ENCODE assay signal across 33 cellular contexts in the genomic region with DNA sequence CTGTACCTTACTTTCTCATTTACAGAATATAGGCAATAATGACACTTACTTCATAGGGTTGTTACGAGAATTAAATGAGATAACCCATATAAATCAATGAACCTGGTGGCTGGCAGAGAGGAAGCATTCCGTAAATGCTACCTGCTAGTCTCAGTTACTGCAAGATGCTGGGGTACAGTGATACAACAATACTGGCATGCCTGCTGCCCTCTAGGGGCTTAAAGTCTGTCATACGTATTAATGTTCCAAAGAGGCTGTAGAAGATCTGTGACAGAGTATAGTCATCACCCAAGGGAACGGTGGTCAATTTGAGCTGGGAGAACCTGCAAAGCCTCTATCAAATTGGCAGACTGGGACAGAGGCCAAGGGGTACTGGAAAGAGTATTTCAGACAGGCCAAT.
DNase-seq lines count a peak whose midpoint lies in the region; ATAC-seq, FAIRE-seq and TF ChIP-seq lines count a peak whose summit lies in the region.
"Had no signal": no experiment of that assay in that cellular context is flagged by ENCODE, and none has a peak within 500 bp of the region (broad histone marks: within the 10 kb centered on the region; RNA-seq: fewer than 3 reads in every experiment).

No MANE protein-coding gene starts in this region.

- TF ChIP-seq RAD21 in H1 (IDR thresholded peaks at IDR 0.05 in 1 of 2, conservative IDR thresholded peaks at IDR 0.05 in 1 of 2; ENCODE audit: low read depth in 2 of 2, low read length in 2 of 2) = peak in 1 of 2 experiments; percentile 37; a peak in 3 of 4 replicates

- no peak overlapping the region for H2BK15ac ChIP-seq in H1 (ENCODE audit: low read length)

- peaks cover 12% of the 10 kb centered on the region for H3K27me3 Mint-ChIP-seq in stimulated activated memory B cell treated with anti-CD40 and anti-IgM and Interleukin-4, amounts not matched to agents 10 μg/mL and 1 μg/mL and 100 μg/mL, for 72 hours

- H3K14ac ChIP-seq in H1 (ENCODE audit: insufficient read length) = no peak overlapping the region

- H2BK120ac ChIP-seq in H1 (replicated peaks; ENCODE audit: low read depth, low read length) = no peak overlapping the region

- H3K56ac ChIP-seq in H1 (replicated peaks; ENCODE audit: insufficient read length, low read depth, low read length) = no peak overlapping the region

- no peak overlapping the region for H2BK5ac ChIP-seq in H1 (ENCODE audit: low read depth, low read length)

- peak overlapping the region; percentile 31; the same call in 1 of the 2 replicates for H2BK12ac ChIP-seq in H1 (ENCODE audit: low read depth, low read length)

- no peak overlapping the region for H4K5ac ChIP-seq in H1 (ENCODE audit: insufficient read length, low read depth, low read length)

- H2AFZ ChIP-seq in H1 (ENCODE audit: low read length) = no peak overlapping the region
- H2AFZ ChIP-seq: hepatocyte had no signal

- no peak overlapping the region for H3K4ac ChIP-seq in H1 (replicated peaks; ENCODE audit: insufficient read length, low read depth, low read length)

- H3K27me3 ChIP-seq in A673 (replicated peaks; ENCODE audit: insufficient read depth, low read depth, low read length, poor library complexity) (peaks cover 22% of the 10 kb centered on the region), H1 (replicated peaks in 1 of 4; ENCODE audit: control insufficient read depth in 3 of 4, extremely low read depth in 1 of 4, insufficient read depth in 3 of 4, low read length in 3 of 4) (peaks cover 0 to 3% (median under 1%) of the 10 kb centered on the region in 4 experiments; a peak in 2 of 7 replicates)

- no peaks in the 10 kb centered on the region for H3K4me1 ChIP-seq in A673 (ENCODE audit: insufficient read depth, low read length, poor library complexity, severe bottlenecking)
- peaks cover 0 to 5% (median 0%) of the 10 kb centered on the region in 4 experiments; a peak in 1 of 7 replicates for H3K4me1 ChIP-seq in H1 (replicated peaks in 1 of 4; ENCODE audit: control insufficient read depth in 3 of 4, insufficient read depth in 4 of 4, low read length in 3 of 4)
- H3K4me1 ChIP-seq: breast epithelium, gastroesophageal sphincter had no signal

- H4K8ac ChIP-seq in H1 (ENCODE audit: extremely low read depth, insufficient read depth, low read length) = no peak overlapping the region

- H3K9me3 ChIP-seq in A673 (ENCODE audit: low read depth, low read length, poor library complexity, severe bottlenecking) (no peaks in the 10 kb centered on the region), H1 (ENCODE audit: insufficient read depth in 2 of 2, low read depth in 1 of 2, low read length in 1 of 2) (no peaks in the 10 kb centered on the region)
- H3K9me3 ChIP-seq: breast epithelium, gastroesophageal sphincter had no signal

- H3K4me3 Mint-ChIP-seq in stimulated activated memory B cell treated with anti-CD40 and anti-IgM and Interleukin-4, amounts not matched to agents 10 μg/mL and 1 μg/mL and 100 μg/mL, for 72 hours = no peak overlapping the region
- H3K4me3 Mint-ChIP-seq: CD8-positive, alpha-beta memory T cell; HFFc6; nephron had no signal

- TF ChIP-seq POLR2A in H1 (IDR thresholded peaks at IDR 0.05; ENCODE audit: control extremely low read depth in 1 of 2, low read depth in 2 of 2, low read length in 2 of 2) = no peak

- no peak for TF ChIP-seq EP300 in H1 (IDR thresholded peaks at IDR 0.05; ENCODE audit: borderline replicate concordance in 1 of 2, low read depth in 2 of 2, low read length in 2 of 2)

- H2BK20ac ChIP-seq in H1 (ENCODE audit: low read length) = no peak overlapping the region

- no peak overlapping the region for H3K18ac ChIP-seq in H1 (ENCODE audit: extremely low read depth, low read length)

- no TSS peak for BruUV-seq in A673 (replicated peaks; lab: Mats Ljungman, UMichigan)

- no peaks in the 10 kb centered on the region for H4K20me1 ChIP-seq in H1 (replicated peaks in 1 of 2; ENCODE audit: control insufficient read depth in 1 of 2, insufficient read depth in 2 of 2, low read length in 2 of 2)

- H3K4me3 ChIP-seq in A673 (ENCODE audit: low read depth, low read length, poor library complexity, severe bottlenecking) = no peak overlapping the region
- H3K4me3 ChIP-seq in GM12865 (ENCODE audit: low read depth, low read length) = no peak overlapping the region
- H3K4me3 ChIP-seq in H1 (ENCODE audit: extremely low read depth in 1 of 4, insufficient read depth in 2 of 4, low read depth in 3 of 4, low read length in 4 of 4) = no peak overlapping the region
- H3K4me3 ChIP-seq: breast epithelium, gastroesophageal sphincter, hepatocyte, lung, smooth muscle cell had no signal

- FAIRE-seq in H1 (lab: Jason Lieb, UNC) (no peak), GM19239 (lab: Jason Lieb, UNC) (no peak)
- FAIRE-seq: A204.1, endothelial cell of umbilical vein, RCC 7860 had no signal

- H3K9me3 Mint-ChIP-seq in stimulated activated memory B cell treated with anti-CD40 and anti-IgM and Interleukin-4, amounts not matched to agents 10 μg/mL and 1 μg/mL and 100 μg/mL, for 72 hours = peaks cover 3% of the 10 kb centered on the region
- H3K9me3 Mint-ChIP-seq: activated naive CD4-positive, alpha-beta T cell treated with anti-CD3 and anti-CD28 coated beads, Interleukin-2, amount 50 U/mL, for 72 hours; nephron had no signal

- no peaks in the 10 kb centered on the region for H3K23me2 ChIP-seq in H1 (ENCODE audit: low read depth, low read length)

- no peak overlapping the region for H4K91ac ChIP-seq in H1 (replicated peaks; ENCODE audit: insufficient read length, low read length)

- H3K27ac ChIP-seq in A673 (ENCODE audit: low read depth, low read length, poor library complexity, severe bottlenecking) (no peak overlapping the region), H1 (ENCODE audit: low read depth, low read length) (no peak overlapping the region)
- H3K27ac ChIP-seq: breast epithelium, gastroesophageal sphincter, hepatocyte, VCaP had no signal

- no peaks in the 10 kb centered on the region for H3K36me3 Mint-ChIP-seq in stimulated activated memory B cell treated with anti-CD40 and anti-IgM and Interleukin-4, amounts not matched to agents 10 μg/mL and 1 μg/mL and 100 μg/mL, for 72 hours
- H3K36me3 Mint-ChIP-seq: activated naive CD4-positive, alpha-beta T cell treated with anti-CD3 and anti-CD28 coated beads, Interleukin-2, amount 50 U/mL, for 72 hours; CD8-positive, alpha-beta memory T cell had no signal

- TF ChIP-seq CTCF in A673 (conservative IDR thresholded peaks at IDR 0.05; ENCODE audit: low read depth, low read length) (no peak), GM12865 (IDR thresholded peaks at IDR 0.05; ENCODE audit: insufficient read depth, low read depth, low read length, missing control alignments) (peak; percentile 11), H1 (IDR thresholded peaks at IDR 0.05; ENCODE audit: control extremely low read depth in 1 of 3, insufficient read depth in 1 of 3, low read depth in 1 of 3, low read length in 3 of 3) (peak in 2 of 3 experiments; percentile 11 to 43; a peak in 2 of 4 replicates)

- no peak overlapping the region for H3K23ac ChIP-seq in H1 (ENCODE audit: insufficient read length)

- H3K4me1 Mint-ChIP-seq in stimulated activated memory B cell treated with anti-CD40 and anti-IgM and Interleukin-4, amounts not matched to agents 10 μg/mL and 1 μg/mL and 100 μg/mL, for 72 hours = no peaks in the 10 kb centered on the region
- H3K4me1 Mint-ChIP-seq: CD8-positive, alpha-beta memory T cell; nephron had no signal

- peak; percentile 2 for DNase-seq in A673 (ENCODE audit: low spot score)
- no peak for DNase-seq in GM12865 (ENCODE audit: low read depth)
- peak; percentile 0 for DNase-seq in NCI-H82 (lab: John Stamatoyannopoulos, UW)
- DNase-seq in H1 (ENCODE audit: low read depth in 1 of 2, low spot score in 2 of 2) = no peak
- DNase-seq in SW 1271 (lab: John Stamatoyannopoulos, UW) = no peak
- no peak for DNase-seq in GM19239 (ENCODE audit: insufficient read length, low spot score)
- no peak for DNase-seq in NCI-H2081 (lab: John Stamatoyannopoulos, UW)
- DNase-seq: activated CD4-positive, alpha-beta T cell treated with anti-CD3 and anti-CD28 coated beads for 4 hours; activated effector memory CD4-positive, alpha-beta T cell treated with Interleukin-2 at 50 U/mL for 16 hours; activated T-cell treated with anti-CD3 and anti-CD28 coated beads, Interleukin-2, amount 50 U/mL, for 1 hour; amygdala; CD8-positive, alpha-beta memory T cell; HFFc6; IMR-90; left cardiac atrium; NCI-H1092 treated with DMSO at 0.1 percent for 48 hours; NCI-H187; NCI-H2171; NCI-H510A treated with DMSO at 0.1 percent for 48 hours; stimulated activated naive CD8-positive, alpha-beta T cell treated with anti-CD3 and anti-CD28 coated beads, Interleukin-15, Interleukin-2, amounts not matched to agents 100 U/mL and 50 U/mL, for 24 hours; T-helper 9 cell had no signal

- CTCF ChIA-PET in A673 (lab: Charles Lee) (no interaction called here), H1 (lab: Charles Lee; ENCODE audit: partially characterized antibody) (interaction anchor here (0.8 to 1.0 kb wide), 3 partner anchors 44 to 379 kb away, joined by 3 to 5 read pairs (median 3); no protein-coding TSS in a partner anchor)

- intact Hi-C loops in A673 (cut with micrococcal nuclease; ENCODE audit: unreplicated experiment) = no loop called here

- H3K79me1 ChIP-seq in H1 (ENCODE audit: low read depth, low read length) = no peaks in the 10 kb centered on the region

- no peaks in the 10 kb centered on the region for H3K79me2 ChIP-seq in H1 (ENCODE audit: control insufficient read depth in 1 of 2, insufficient read depth in 2 of 2, low read length in 2 of 2)
- H3K79me2 ChIP-seq: hepatocyte had no signal

- ATAC-seq in stimulated activated memory B cell treated with anti-CD40 and anti-IgM and Interleukin-4, amounts not matched to agents 10 μg/mL and 1 μg/mL and 100 μg/mL, for 72 hours = no peak
- ATAC-seq: activated naive CD4-positive, alpha-beta T cell treated with anti-CD3 and anti-CD28 coated beads, Interleukin-2, amount 50 U/mL, for 72 hours; gastroesophageal sphincter; left cardiac atrium; stimulated activated naive CD8-positive, alpha-beta T cell treated with anti-CD3 and anti-CD28 coated beads, Interleukin-15, Interleukin-2, amounts not matched to agents 100 U/mL and 50 U/mL, for 24 hours had no signal

- no peak overlapping the region for H3K9ac ChIP-seq in H1 (replicated peaks in 1 of 4; ENCODE audit: extremely low read depth in 1 of 4, low read depth in 3 of 4, low read length in 3 of 4)

- 88% methylated on average over 4 of the region's 4 CpGs; no CpG with 5 or more reads in 1 of the 2 experiments for WGBS in H1 (ENCODE audit: extremely low coverage in 1 of 2, insufficient coverage in 1 of 2, insufficient read length in 1 of 2, insufficient replicate concordance in 2 of 2, low coverage in 1 of 2, low lambda C conversion rate in 2 of 2, missing lambda C conversion rate in 1 of 2), 2 experiments

- H3K27ac Mint-ChIP-seq in stimulated activated memory B cell treated with anti-CD40 and anti-IgM and Interleukin-4, amounts not matched to agents 10 μg/mL and 1 μg/mL and 100 μg/mL, for 72 hours = no peak overlapping the region
- H3K27ac Mint-ChIP-seq: activated naive CD4-positive, alpha-beta T cell treated with anti-CD3 and anti-CD28 coated beads, Interleukin-2, amount 50 U/mL, for 72 hours; CD8-positive, alpha-beta memory T cell; HFFc6; nephron had no signal

- no peaks in the 10 kb centered on the region for H3K36me3 ChIP-seq in A673 (ENCODE audit: insufficient read depth, low read length, poor library complexity, severe bottlenecking)
- no peaks in the 10 kb centered on the region for H3K36me3 ChIP-seq in H1 (ENCODE audit: control insufficient read depth in 2 of 4, insufficient read depth in 4 of 4, low read length in 3 of 4)
- H3K36me3 ChIP-seq: breast epithelium, gastroesophageal sphincter had no signal

- no peak overlapping the region for H3K4me2 ChIP-seq in H1 (ENCODE audit: insufficient read depth in 1 of 2, low read depth in 2 of 2, low read length in 2 of 2)
- H3K4me2 ChIP-seq: hepatocyte, smooth muscle cell had no signal

- H2AK5ac ChIP-seq in H1 (ENCODE audit: low read depth, low read length) = no peak overlapping the region

- POLR2A ChIA-PET in A673 (lab: Charles Lee; ENCODE audit: low non-redundant PET) = no interaction called here
- POLR2A ChIA-PET in H1 (lab: Charles Lee; ENCODE audit: partially characterized antibody) = no interaction called here

Comparison
In these comparisons a context has a peak if more than half of its experiments do, and no peak if none do; other contexts are left out.
1. DNase-seq: peak in A673 (single experiment) and NCI-H82 (single experiment); none in GM12865 (single experiment), H1 (0 of 2), SW 1271 (0 of 2), GM19239 (single experiment) and NCI-H2081 (0 of 2).